ENCODE assay signal across 1 cellular context in genomic region chr18:24021505-24021904, GRCh38.
TF ChIP-seq lines count a peak whose summit lies in the region.

No MANE protein-coding gene starts in this region.

TF ChIP-seq in GM23338, 12 proteins besides CTCF, POLR2A, EP300 and RAD21 (continued from another document):
- TF ChIP-seq, protein P1, sequence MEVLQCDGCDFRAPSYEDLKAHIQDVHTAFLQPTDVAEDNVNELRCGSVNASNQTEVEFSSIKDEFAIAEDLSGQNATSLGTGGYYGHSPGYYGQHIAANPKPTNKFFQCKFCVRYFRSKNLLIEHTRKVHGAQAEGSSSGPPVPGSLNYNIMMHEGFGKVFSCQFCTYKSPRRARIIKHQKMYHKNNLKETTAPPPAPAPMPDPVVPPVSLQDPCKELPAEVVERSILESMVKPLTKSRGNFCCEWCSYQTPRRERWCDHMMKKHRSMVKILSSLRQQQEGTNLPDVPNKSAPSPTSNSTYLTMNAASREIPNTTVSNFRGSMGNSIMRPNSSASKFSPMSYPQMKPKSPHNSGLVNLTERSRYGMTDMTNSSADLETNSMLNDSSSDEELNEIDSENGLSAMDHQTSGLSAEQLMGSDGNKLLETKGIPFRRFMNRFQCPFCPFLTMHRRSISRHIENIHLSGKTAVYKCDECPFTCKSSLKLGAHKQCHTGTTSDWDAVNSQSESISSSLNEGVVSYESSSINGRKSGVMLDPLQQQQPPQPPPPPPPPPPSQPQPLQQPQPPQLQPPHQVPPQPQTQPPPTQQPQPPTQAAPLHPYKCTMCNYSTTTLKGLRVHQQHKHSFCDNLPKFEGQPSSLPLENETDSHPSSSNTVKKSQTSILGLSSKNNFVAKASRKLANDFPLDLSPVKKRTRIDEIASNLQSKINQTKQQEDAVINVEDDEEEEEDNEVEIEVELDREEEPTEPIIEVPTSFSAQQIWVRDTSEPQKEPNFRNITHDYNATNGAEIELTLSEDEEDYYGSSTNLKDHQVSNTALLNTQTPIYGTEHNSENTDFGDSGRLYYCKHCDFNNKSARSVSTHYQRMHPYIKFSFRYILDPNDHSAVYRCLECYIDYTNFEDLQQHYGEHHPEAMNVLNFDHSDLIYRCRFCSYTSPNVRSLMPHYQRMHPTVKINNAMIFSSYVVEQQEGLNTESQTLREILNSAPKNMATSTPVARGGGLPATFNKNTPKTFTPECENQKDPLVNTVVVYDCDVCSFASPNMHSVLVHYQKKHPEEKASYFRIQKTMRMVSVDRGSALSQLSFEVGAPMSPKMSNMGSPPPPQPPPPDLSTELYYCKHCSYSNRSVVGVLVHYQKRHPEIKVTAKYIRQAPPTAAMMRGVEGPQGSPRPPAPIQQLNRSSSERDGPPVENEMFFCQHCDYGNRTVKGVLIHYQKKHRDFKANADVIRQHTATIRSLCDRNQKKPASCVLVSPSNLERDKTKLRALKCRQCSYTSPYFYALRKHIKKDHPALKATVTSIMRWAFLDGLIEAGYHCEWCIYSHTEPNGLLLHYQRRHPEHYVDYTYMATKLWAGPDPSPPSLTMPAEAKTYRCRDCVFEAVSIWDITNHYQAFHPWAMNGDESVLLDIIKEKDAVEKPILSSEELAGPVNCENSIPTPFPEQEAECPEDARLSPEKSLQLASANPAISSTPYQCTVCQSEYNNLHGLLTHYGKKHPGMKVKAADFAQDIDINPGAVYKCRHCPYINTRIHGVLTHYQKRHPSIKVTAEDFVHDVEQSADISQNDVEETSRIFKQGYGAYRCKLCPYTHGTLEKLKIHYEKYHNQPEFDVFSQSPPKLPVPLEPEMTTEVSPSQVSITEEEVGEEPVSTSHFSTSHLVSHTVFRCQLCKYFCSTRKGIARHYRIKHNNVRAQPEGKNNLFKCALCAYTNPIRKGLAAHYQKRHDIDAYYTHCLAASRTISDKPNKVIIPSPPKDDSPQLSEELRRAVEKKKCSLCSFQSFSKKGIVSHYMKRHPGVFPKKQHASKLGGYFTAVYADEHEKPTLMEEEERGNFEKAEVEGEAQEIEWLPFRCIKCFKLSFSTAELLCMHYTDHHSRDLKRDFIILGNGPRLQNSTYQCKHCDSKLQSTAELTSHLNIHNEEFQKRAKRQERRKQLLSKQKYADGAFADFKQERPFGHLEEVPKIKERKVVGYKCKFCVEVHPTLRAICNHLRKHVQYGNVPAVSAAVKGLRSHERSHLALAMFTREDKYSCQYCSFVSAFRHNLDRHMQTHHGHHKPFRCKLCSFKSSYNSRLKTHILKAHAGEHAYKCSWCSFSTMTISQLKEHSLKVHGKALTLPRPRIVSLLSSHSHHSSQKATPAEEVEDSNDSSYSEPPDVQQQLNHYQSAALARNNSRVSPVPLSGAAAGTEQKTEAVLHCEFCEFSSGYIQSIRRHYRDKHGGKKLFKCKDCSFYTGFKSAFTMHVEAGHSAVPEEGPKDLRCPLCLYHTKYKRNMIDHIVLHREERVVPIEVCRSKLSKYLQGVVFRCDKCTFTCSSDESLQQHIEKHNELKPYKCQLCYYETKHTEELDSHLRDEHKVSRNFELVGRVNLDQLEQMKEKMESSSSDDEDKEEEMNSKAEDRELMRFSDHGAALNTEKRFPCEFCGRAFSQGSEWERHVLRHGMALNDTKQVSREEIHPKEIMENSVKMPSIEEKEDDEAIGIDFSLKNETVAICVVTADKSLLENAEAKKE (CRISPR knock-in tag; IDR thresholded peaks at IDR 0.05) = no peak
- TF ChIP-seq, protein P2, sequence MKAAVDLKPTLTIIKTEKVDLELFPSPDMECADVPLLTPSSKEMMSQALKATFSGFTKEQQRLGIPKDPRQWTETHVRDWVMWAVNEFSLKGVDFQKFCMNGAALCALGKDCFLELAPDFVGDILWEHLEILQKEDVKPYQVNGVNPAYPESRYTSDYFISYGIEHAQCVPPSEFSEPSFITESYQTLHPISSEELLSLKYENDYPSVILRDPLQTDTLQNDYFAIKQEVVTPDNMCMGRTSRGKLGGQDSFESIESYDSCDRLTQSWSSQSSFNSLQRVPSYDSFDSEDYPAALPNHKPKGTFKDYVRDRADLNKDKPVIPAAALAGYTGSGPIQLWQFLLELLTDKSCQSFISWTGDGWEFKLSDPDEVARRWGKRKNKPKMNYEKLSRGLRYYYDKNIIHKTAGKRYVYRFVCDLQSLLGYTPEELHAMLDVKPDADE (IDR thresholded peaks at IDR 0.05) = no peak
- TF ChIP-seq STAT1 (IDR thresholded peaks at IDR 0.05; ENCODE audit: unreplicated experiment) = no peak
- no peak for TF ChIP-seq EZH2 (IDR thresholded peaks at IDR 0.05; ENCODE audit: low read depth, unreplicated experiment)
- no peak for TF ChIP-seq EZH2phosphoT487 (IDR thresholded peaks at IDR 0.05; ENCODE audit: unreplicated experiment)
- no peak for TF ChIP-seq ZNF331 (CRISPR knock-in tag; IDR thresholded peaks at IDR 0.05; ENCODE audit: low read depth)
- TF ChIP-seq, protein P3, sequence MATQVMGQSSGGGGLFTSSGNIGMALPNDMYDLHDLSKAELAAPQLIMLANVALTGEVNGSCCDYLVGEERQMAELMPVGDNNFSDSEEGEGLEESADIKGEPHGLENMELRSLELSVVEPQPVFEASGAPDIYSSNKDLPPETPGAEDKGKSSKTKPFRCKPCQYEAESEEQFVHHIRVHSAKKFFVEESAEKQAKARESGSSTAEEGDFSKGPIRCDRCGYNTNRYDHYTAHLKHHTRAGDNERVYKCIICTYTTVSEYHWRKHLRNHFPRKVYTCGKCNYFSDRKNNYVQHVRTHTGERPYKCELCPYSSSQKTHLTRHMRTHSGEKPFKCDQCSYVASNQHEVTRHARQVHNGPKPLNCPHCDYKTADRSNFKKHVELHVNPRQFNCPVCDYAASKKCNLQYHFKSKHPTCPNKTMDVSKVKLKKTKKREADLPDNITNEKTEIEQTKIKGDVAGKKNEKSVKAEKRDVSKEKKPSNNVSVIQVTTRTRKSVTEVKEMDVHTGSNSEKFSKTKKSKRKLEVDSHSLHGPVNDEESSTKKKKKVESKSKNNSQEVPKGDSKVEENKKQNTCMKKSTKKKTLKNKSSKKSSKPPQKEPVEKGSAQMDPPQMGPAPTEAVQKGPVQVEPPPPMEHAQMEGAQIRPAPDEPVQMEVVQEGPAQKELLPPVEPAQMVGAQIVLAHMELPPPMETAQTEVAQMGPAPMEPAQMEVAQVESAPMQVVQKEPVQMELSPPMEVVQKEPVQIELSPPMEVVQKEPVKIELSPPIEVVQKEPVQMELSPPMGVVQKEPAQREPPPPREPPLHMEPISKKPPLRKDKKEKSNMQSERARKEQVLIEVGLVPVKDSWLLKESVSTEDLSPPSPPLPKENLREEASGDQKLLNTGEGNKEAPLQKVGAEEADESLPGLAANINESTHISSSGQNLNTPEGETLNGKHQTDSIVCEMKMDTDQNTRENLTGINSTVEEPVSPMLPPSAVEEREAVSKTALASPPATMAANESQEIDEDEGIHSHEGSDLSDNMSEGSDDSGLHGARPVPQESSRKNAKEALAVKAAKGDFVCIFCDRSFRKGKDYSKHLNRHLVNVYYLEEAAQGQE (IDR thresholded peaks at IDR 0.05; ENCODE audit: unreplicated experiment) = no peak
- TF ChIP-seq CREB1 (CRISPR knock-in tag; IDR thresholded peaks at IDR 0.05; ENCODE audit: low read depth) = no peak
